ENCODE assay signal across 1 cellular context in genomic region chrY:2952912-2953311, GRCh38.
TF ChIP-seq lines count a peak whose summit lies in the region.

No MANE protein-coding gene starts in this region.

TF ChIP-seq in HepG2, 621 proteins besides CTCF, POLR2A, EP300 and RAD21 (continued from another document):
- TF ChIP-seq ZBTB14 (CRISPR knock-in tag; IDR thresholded peaks at IDR 0.05), result no peak
- TF ChIP-seq SOX6 (IDR thresholded peaks at IDR 0.05), result no peak
- peak; percentile 82 for TF ChIP-seq SOX6 (CRISPR knock-in tag; IDR thresholded peaks at IDR 0.05)
- no peak for TF ChIP-seq ASH2L (IDR thresholded peaks at IDR 0.05; ENCODE audit: insufficient read length, low read depth, low read length)
- TF ChIP-seq ZNF121 (CRISPR knock-in tag; IDR thresholded peaks at IDR 0.05), result peak; percentile 97
- TF ChIP-seq HNF4G (IDR thresholded peaks at IDR 0.05; ENCODE audit: borderline replicate concordance, low read depth, low read length), result peak; percentile 72
- TF ChIP-seq HNF4G (CRISPR knock-in tag; IDR thresholded peaks at IDR 0.05; ENCODE audit: borderline replicate concordance, low read depth), result no peak
- TF ChIP-seq HNF4A (CRISPR knock-in tag; IDR thresholded peaks at IDR 0.05), result peak; percentile 75
- peak; percentile 64; the same call in 1 of the 2 replicates for TF ChIP-seq ZNF770 (CRISPR knock-in tag; IDR thresholded peaks at IDR 0.05)
